ENCODE assay signal across 23 cellular contexts in the genomic region with DNA sequence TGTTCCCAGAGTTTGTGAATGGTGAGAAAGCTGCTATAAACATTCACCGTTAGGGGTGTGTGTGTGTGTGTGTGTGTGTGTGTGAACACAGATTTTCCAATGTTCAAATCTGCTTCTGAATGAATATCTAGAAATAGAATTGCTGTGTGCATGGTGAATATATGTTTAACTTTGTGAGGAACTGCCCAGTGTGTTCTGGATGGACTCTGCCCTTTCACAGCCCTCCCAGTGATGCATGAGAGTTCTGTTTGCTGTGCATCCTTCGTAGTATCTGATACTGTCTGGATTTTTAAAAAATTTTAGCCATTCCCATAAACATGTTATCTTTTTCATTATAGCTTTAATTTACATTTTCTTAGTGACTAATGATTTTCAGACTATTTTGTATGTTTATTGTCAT.
"Had no signal": no experiment of that assay in that cellular context is flagged by ENCODE, and none has a peak within 500 bp of the region (broad histone marks: within the 10 kb centered on the region; RNA-seq: fewer than 3 reads in every experiment).

No MANE protein-coding gene starts in this region.

- H3K36me3 Mint-ChIP-seq: activated CD8-positive, alpha-beta memory T cell treated with anti-CD3 and anti-CD28 coated beads, Interleukin-2, amount 10 ng/mL, durations not matched to agents 7 days and 5 days; activated naive CD4-positive, alpha-beta T cell treated with anti-CD3 and anti-CD28 coated beads, Interleukin-2, amount 50 U/mL, for 24 hours; natural killer cell had no signal

- H3K27ac ChIP-seq: breast epithelium, epithelial cell of prostate, pancreas, psoas muscle, spleen, tibial nerve had no signal

- ATAC-seq: activated CD4-positive, alpha-beta T cell treated with anti-CD3 and anti-CD28 coated beads for 36 hours; activated CD8-positive, alpha-beta memory T cell treated with anti-CD3 and anti-CD28 coated beads, Interleukin-2, amount 10 ng/mL, durations not matched to agents 7 days and 5 days; activated CD8-positive, alpha-beta T cell treated with anti-CD3 and anti-CD28 coated beads, Interleukin-2, amount 10 ng/mL, durations not matched to agents 7 days and 5 days; activated naive CD8-positive, alpha-beta T cell treated with anti-CD3 and anti-CD28 coated beads, Interleukin-2, amount 50 U/mL, for 24 hours; natural killer cell; pancreas; psoas muscle had no signal

- H3K4me3 Mint-ChIP-seq: activated CD4-positive, alpha-beta T cell treated with anti-CD3 and anti-CD28 coated beads for 36 hours; activated CD8-positive, alpha-beta memory T cell treated with anti-CD3 and anti-CD28 coated beads, Interleukin-2, amount 10 ng/mL, durations not matched to agents 7 days and 5 days; activated CD8-positive, alpha-beta T cell treated with anti-CD3 and anti-CD28 coated beads, Interleukin-2, amount 10 ng/mL, durations not matched to agents 7 days and 5 days; activated naive CD4-positive, alpha-beta T cell treated with anti-CD3 and anti-CD28 coated beads, Interleukin-2, amount 50 U/mL, for 24 hours; activated naive CD8-positive, alpha-beta T cell treated with anti-CD3 and anti-CD28 coated beads, Interleukin-2, amount 50 U/mL, for 24 hours; memory B cell; natural killer cell; T-helper 2 cell treated with Interferon-gamma antibody and Interleukin-4, amounts not matched to agents 5 μg/mL and 100 μg/mL, for 36 hours had no signal

- H3K4me3 ChIP-seq: breast epithelium, pancreas, psoas muscle, spleen, tibial nerve had no signal

- H3K9me3 Mint-ChIP-seq: activated naive CD4-positive, alpha-beta T cell treated with anti-CD3 and anti-CD28 coated beads, Interleukin-2, amount 50 U/mL, for 24 hours; activated T-helper 2 cell treated with anti-CD3 and anti-CD28 coated beads, Interferon-gamma antibody, Interleukin-2, Interleukin-4, amounts not matched to agents 10 μg/mL and 5 μg/mL and 100 μg/mL, durations not matched to agents 14 hours and 24 hours and 36 hours; natural killer cell; T-helper 2 cell treated with Interferon-gamma antibody and Interleukin-4, amounts not matched to agents 5 μg/mL and 100 μg/mL, for 36 hours had no signal

- H3K4me1 ChIP-seq: breast epithelium, pancreas, psoas muscle, spleen, tibial nerve had no signal

- H3K27ac Mint-ChIP-seq: activated CD4-positive, alpha-beta T cell treated with anti-CD3 and anti-CD28 coated beads for 36 hours; activated CD8-positive, alpha-beta memory T cell treated with anti-CD3 and anti-CD28 coated beads, Interleukin-2, amount 10 ng/mL, durations not matched to agents 7 days and 5 days; activated CD8-positive, alpha-beta T cell treated with anti-CD3 and anti-CD28 coated beads, Interleukin-2, amount 10 ng/mL, durations not matched to agents 7 days and 5 days; activated naive CD4-positive, alpha-beta T cell treated with anti-CD3 and anti-CD28 coated beads, Interleukin-2, amount 50 U/mL, for 24 hours; activated naive CD8-positive, alpha-beta T cell treated with anti-CD3 and anti-CD28 coated beads, Interleukin-2, amount 50 U/mL, for 24 hours; activated T-helper 2 cell treated with anti-CD3 and anti-CD28 coated beads, Interferon-gamma antibody, Interleukin-2, Interleukin-4, amounts not matched to agents 10 μg/mL and 5 μg/mL and 100 μg/mL, durations not matched to agents 14 hours and 24 hours and 36 hours; memory B cell; natural killer cell; T-helper 2 cell treated with Interferon-gamma antibody and Interleukin-4, amounts not matched to agents 5 μg/mL and 100 μg/mL, for 36 hours had no signal

- DNase-seq: activated CD4-positive, alpha-beta T cell treated with anti-CD3 and anti-CD28 coated beads for 36 hours; activated CD4-positive, CD25-positive, alpha-beta regulatory T cell; activated CD8-positive, alpha-beta memory T cell treated with anti-CD3 and anti-CD28 coated beads, Interleukin-2, amount 10 ng/mL, durations not matched to agents 7 days and 5 days; activated CD8-positive, alpha-beta T cell treated with anti-CD3 and anti-CD28 coated beads, Interleukin-2, amount 10 ng/mL, durations not matched to agents 7 days and 5 days; activated naive CD8-positive, alpha-beta T cell treated with anti-CD3 and anti-CD28 coated beads, Interleukin-2, amount 50 U/mL, for 24 hours; activated T-cell treated with anti-CD3 and anti-CD28 coated beads, Interleukin-2, amount 50 U/mL, for 48 hours; amygdala; central memory CD4-positive, alpha-beta T cell; kidney; natural killer cell; nucleus accumbens; pancreas; psoas muscle; spleen; stimulated activated naive CD4-positive, alpha-beta T cell treated with Interleukin-2 at 50 U/mL for 16 hours; T-helper 1 cell had no signal

- H3K27me3 ChIP-seq: breast epithelium, pancreas, spleen, tibial nerve had no signal

- H3K9me3 ChIP-seq: breast epithelium, pancreas, psoas muscle, spleen, tibial nerve had no signal

- H3K36me3 ChIP-seq: breast epithelium, pancreas, spleen, tibial nerve had no signal

- H3K4me1 Mint-ChIP-seq: activated CD4-positive, alpha-beta T cell treated with anti-CD3 and anti-CD28 coated beads for 36 hours; activated CD8-positive, alpha-beta memory T cell treated with anti-CD3 and anti-CD28 coated beads, Interleukin-2, amount 10 ng/mL, durations not matched to agents 7 days and 5 days; activated naive CD4-positive, alpha-beta T cell treated with anti-CD3 and anti-CD28 coated beads, Interleukin-2, amount 50 U/mL, for 24 hours; activated naive CD8-positive, alpha-beta T cell treated with anti-CD3 and anti-CD28 coated beads, Interleukin-2, amount 50 U/mL, for 24 hours; memory B cell; natural killer cell had no signal
